Comparison of ENCODE assay signal across 10 cellular contexts in the genomic region with DNA sequence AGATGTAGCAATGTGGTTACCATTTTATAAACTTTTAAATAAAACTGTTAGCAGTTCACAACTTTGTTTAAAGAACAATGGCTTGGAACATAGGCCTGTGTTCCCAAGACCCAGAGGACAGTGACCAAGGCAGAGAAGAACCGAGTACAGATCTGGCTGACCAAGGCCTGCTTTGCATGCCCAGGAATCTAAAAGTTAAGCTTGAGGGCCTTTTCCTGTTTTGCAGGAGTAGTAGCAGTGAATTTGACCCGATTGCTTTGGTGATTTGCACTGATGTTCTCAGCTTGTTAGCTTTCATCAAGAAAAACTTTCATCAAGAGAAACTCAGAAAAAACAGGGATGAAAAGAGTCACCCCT. TPM values are rescaled to one million over a fixed set of nuclear protein-coding genes. Genes with fewer than 3 reads are reported as not detected.
DNase-seq lines count a peak whose midpoint lies in the region; ATAC-seq lines count a peak whose summit lies in the region.
"Had no signal": no experiment of that assay in that cellular context is flagged by ENCODE, and none has a peak within 500 bp of the region (broad histone marks: within the 10 kb centered on the region; RNA-seq: fewer than 3 reads in every experiment).

No MANE protein-coding gene starts in this region.

- H3K4me3 ChIP-seq in Karpas-422 (ENCODE audit: low read length): peak overlapping the region; percentile 22; the same call in 1 of the 2 replicates
- peak overlapping the region in 2 of 3 donors; percentile 32 to 41 for H3K4me3 ChIP-seq in skeletal muscle tissue (ENCODE audit: low read length in 3 of 3)
- H3K4me3 ChIP-seq: A549 had no signal

- H3K36me3 ChIP-seq in Karpas-422 (ENCODE audit: insufficient read depth, low read length) (no peaks in the 10 kb centered on the region), skeletal muscle tissue (ENCODE audit: control insufficient read depth in 3 of 3, insufficient read depth in 3 of 3, low read length in 3 of 3) (peaks cover 0 to 2% (median 0%) of the 10 kb centered on the region in 3 donors)

- CTCF ChIA-PET in activated CD4-positive, alpha-beta T cell treated with anti-CD3 and anti-CD28 coated beads for 36 hours (lab: Charles Lee): interaction anchor here (0.6 to 1.4 kb wide), 5 partner anchors 13 to 273 kb away, joined by 3 to 4 read pairs (median 3); no protein-coding TSS in a partner anchor

- intact Hi-C loops in activated CD4-positive, alpha-beta T cell treated with anti-CD3 and anti-CD28 coated beads for 36 hours (cut with DNase I, micrococcal nuclease): loop anchor here in 1 of 2 experiments (2.0 kb wide), 1 partner anchor 32 kb away; no protein-coding TSS in a partner anchor

- no peaks in the 10 kb centered on the region for H3K27me3 ChIP-seq in Karpas-422 (ENCODE audit: low read length)
- H3K27me3 ChIP-seq in skeletal muscle tissue (ENCODE audit: control insufficient read depth in 3 of 3, insufficient read depth in 3 of 3, low read length in 3 of 3): no peaks in the 10 kb centered on the region

- POLR2A ChIA-PET in activated CD4-positive, alpha-beta T cell treated with anti-CD3 and anti-CD28 coated beads for 36 hours (lab: Charles Lee): no interaction called here

- H3K27me3 Mint-ChIP-seq in activated CD4-positive, alpha-beta T cell treated with anti-CD3 and anti-CD28 coated beads for 36 hours: no peaks in the 10 kb centered on the region

- peaks cover 45% of the 10 kb centered on the region for H3K4me1 ChIP-seq in Karpas-422 (ENCODE audit: low read length)
- H3K4me1 ChIP-seq in skeletal muscle tissue (ENCODE audit: control insufficient read depth in 3 of 3, insufficient read depth in 3 of 3, low read length in 3 of 3): peaks cover 61 to 68% (median 67%) of the 10 kb centered on the region in 3 donors

- no peaks in the 10 kb centered on the region for H3K9me3 ChIP-seq in Karpas-422 (ENCODE audit: low read length)
- H3K9me3 ChIP-seq in skeletal muscle tissue (ENCODE audit: control insufficient read depth in 3 of 3, low read length in 3 of 3): no peaks in the 10 kb centered on the region
- H3K9me3 ChIP-seq: A549 had no signal

- H3K36me3 Mint-ChIP-seq in activated CD4-positive, alpha-beta T cell treated with anti-CD3 and anti-CD28 coated beads for 36 hours (ENCODE audit: low read depth): peaks cover 16% of the 10 kb centered on the region

- peak overlapping the region; percentile 36; the same call in 1 of the 2 replicates for H3K9ac ChIP-seq in Karpas-422 (ENCODE audit: low read length)
- no peak overlapping the region for H3K9ac ChIP-seq in skeletal muscle tissue (ENCODE audit: low read depth in 1 of 3, low read length in 3 of 3)

- H3K27ac ChIP-seq in Karpas-422 (ENCODE audit: low read length) (peak overlapping the region; percentile 75), skeletal muscle tissue (ENCODE audit: low read depth, low read length) (peak overlapping the region; percentile 90)

- no peak overlapping the region for H2AFZ ChIP-seq in Karpas-422 (ENCODE audit: low read length)

- no peaks in the 10 kb centered on the region for H3K9me2 ChIP-seq in Karpas-422 (replicated peaks; ENCODE audit: insufficient read depth, low read length)

- ATAC-seq in activated CD4-positive, alpha-beta T cell treated with anti-CD3 and anti-CD28 coated beads for 36 hours: no peak
- ATAC-seq in HG02610 (IDR thresholded peaks at IDR 0.05; ENCODE audit: unreplicated experiment): peak; percentile 22
- ATAC-seq: A549 had no signal

- no peaks in the 10 kb centered on the region for H4K20me1 ChIP-seq in Karpas-422 (ENCODE audit: insufficient read depth, low read depth, low read length)

- H3K4me1 Mint-ChIP-seq in activated CD4-positive, alpha-beta T cell treated with anti-CD3 and anti-CD28 coated beads for 36 hours: peaks cover 26% of the 10 kb centered on the region

- H3K27ac Mint-ChIP-seq in activated CD4-positive, alpha-beta T cell treated with anti-CD3 and anti-CD28 coated beads for 36 hours: peak overlapping the region; percentile 7

- no peak for DNase-seq in activated CD4-positive, alpha-beta T cell treated with anti-CD3 and anti-CD28 coated beads for 36 hours
- DNase-seq in activated CD4-positive, alpha-beta T cell treated with anti-CD3 and anti-CD28 coated beads, Interleukin-2, amount 50 U/mL, for 4 hours: no peak
- DNase-seq in Karpas-422 (no peak), NCI-H146 (lab: John Stamatoyannopoulos, UW) (no peak), SW480 (ENCODE audit: low spot score) (no peak), activated gamma-delta T cell treated with Interleukin-2 at 50 U/mL for 16 hours (no peak)
- DNase-seq: NCI-H510A treated with DMSO at 0.1 percent for 48 hours had no signal

- H3K79me2 ChIP-seq in Karpas-422 (ENCODE audit: low read length): no peaks in the 10 kb centered on the region

- H3K9me3 Mint-ChIP-seq in activated CD4-positive, alpha-beta T cell treated with anti-CD3 and anti-CD28 coated beads for 36 hours (ENCODE audit: low read depth): peaks cover 2% of the 10 kb centered on the region

- H3K4me2 ChIP-seq in Karpas-422 (ENCODE audit: low read depth, low read length, poor library complexity, severe bottlenecking): peak overlapping the region; percentile 56
- H3K4me2 ChIP-seq: A549 had no signal

- no peak overlapping the region for H3K4me3 Mint-ChIP-seq in activated CD4-positive, alpha-beta T cell treated with anti-CD3 and anti-CD28 coated beads for 36 hours

RNA-seq across cellular contexts. Expression of a gene that starts 9.9 kb away (rescaled TPM):
- under 1 TPM in 1 of 2 experiments, not detected in 1; 0.11 TPM for total RNA-seq in activated CD4-positive, alpha-beta T cell treated with anti-CD3 and anti-CD28 coated beads for 36 hours
- total RNA-seq in Karpas-422 (2014; rRNA removed; shearing (Covaris generic); ENCODE audit: low replicate concordance): 0.37 and 0.43 TPM in 2 replicates
- 29.2 TPM for total RNA-seq in skeletal muscle tissue

Comparison
In these comparisons a context has a peak if more than half of its experiments do, and no peak if none do; other contexts are left out.
1. RNA of a gene that starts 9.9 kb away (total RNA-seq): 29.2 TPM in skeletal muscle tissue (single experiment); 0.37 to 0.43 TPM in Karpas-422 and 0.11 TPM in activated CD4-positive, alpha-beta T cell treated with anti-CD3 and anti-CD28 coated beads for 36 hours; every median in the first group is over 10 times any median in the second.